Comparison of ENCODE assay signal across 40 cellular contexts in the genomic region with DNA sequence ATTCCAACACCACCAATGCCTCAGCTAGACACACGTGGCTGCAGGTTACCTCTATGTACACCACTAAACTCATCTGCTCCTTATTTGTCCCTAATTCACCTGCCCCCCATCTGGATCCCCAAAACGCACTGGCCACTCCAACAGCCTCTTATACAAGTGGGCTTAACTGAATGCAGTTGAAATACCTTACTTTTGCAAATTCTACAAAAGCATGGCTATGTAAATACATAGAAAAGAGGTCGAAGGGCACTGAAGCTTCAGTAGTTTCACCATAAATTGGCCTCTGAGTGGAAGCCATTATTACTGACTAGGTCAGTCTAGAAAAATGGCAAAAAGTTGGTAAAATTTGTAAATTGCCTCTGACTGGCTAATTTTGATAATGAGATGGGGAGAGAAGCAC. TPM values are rescaled to one million over a fixed set of nuclear protein-coding genes. Genes with fewer than 3 reads are reported as not detected.
"Had no signal": no experiment of that assay in that cellular context is flagged by ENCODE, and none has a peak within 500 bp of the region (broad histone marks: within the 10 kb centered on the region; RNA-seq: fewer than 3 reads in every experiment).

No MANE protein-coding gene starts in this region.

- H3K4me1 ChIP-seq: adrenal gland, ascending aorta, body of pancreas, breast epithelium had no signal

- H3K36me3 Mint-ChIP-seq: activated naive CD4-positive, alpha-beta T cell treated with anti-CD3 and anti-CD28 coated beads, Interleukin-2, amount 10 ng/mL, durations not matched to agents 7 days and 5 days; activated naive CD8-positive, alpha-beta T cell treated with anti-CD3 and anti-CD28 coated beads, Interleukin-2, amount 10 ng/mL, durations not matched to agents 7 days and 5 days; brain had no signal

- H3K9me3 Mint-ChIP-seq: activated naive CD4-positive, alpha-beta T cell treated with anti-CD3 and anti-CD28 coated beads for 36 hours; activated naive CD4-positive, alpha-beta T cell treated with anti-CD3 and anti-CD28 coated beads, Interleukin-2, amount 10 ng/mL, durations not matched to agents 7 days and 5 days; activated naive CD4-positive, alpha-beta T cell treated with anti-CD3 and anti-CD28 coated beads, Interleukin-2, amount 50 U/mL, for 24 hours; activated naive CD4-positive, alpha-beta T cell treated with anti-CD3 and anti-CD28 coated beads, Interleukin-2, amount 50 U/mL, for 72 hours; activated naive CD8-positive, alpha-beta T cell treated with anti-CD3 and anti-CD28 coated beads, Interleukin-2, amount 50 U/mL, for 24 hours; activated T-cell treated with anti-CD3 and anti-CD28 coated beads, Interleukin-2, amount 50 U/mL, for 24 hours; activated T-cell treated with anti-CD3 and anti-CD28 coated beads, Interleukin-2, amount 50 U/mL, for 4 hours; activated T-cell treated with anti-CD3 and anti-CD28 coated beads, Interleukin-2, amount 50 U/mL, for 72 hours; activated T-helper 1 cell treated with anti-CD3 and anti-CD28 coated beads, Interleukin-12 subunit alpha, Interleukin-12 subunit beta, Interleukin-2, Interleukin-4 antibody, amounts not matched to agents 30 ng/mL and 10 ng/mL and 1 ng/mL, durations not matched to agents 14 hours and 24 hours and 36 hours; activated T-helper 17 cell treated with anti-CD3 and anti-CD28 coated beads, Interleukin-2, amount 50 U/mL, for 72 hours; activated T-helper 2 cell treated with anti-CD3 and anti-CD28 coated beads, Interferon-gamma antibody, Interleukin-2, Interleukin-4, amounts not matched to agents 10 μg/mL and 5 μg/mL and 100 μg/mL, durations not matched to agents 14 hours and 24 hours and 36 hours; central memory CD8-positive, alpha-beta T cell had no signal

- H3K27ac Mint-ChIP-seq: activated naive CD4-positive, alpha-beta T cell treated with anti-CD3 and anti-CD28 coated beads for 36 hours; activated naive CD4-positive, alpha-beta T cell treated with anti-CD3 and anti-CD28 coated beads, Interleukin-2, amount 10 ng/mL, durations not matched to agents 7 days and 5 days; activated naive CD4-positive, alpha-beta T cell treated with anti-CD3 and anti-CD28 coated beads, Interleukin-2, amount 50 U/mL, for 24 hours; activated naive CD4-positive, alpha-beta T cell treated with anti-CD3 and anti-CD28 coated beads, Interleukin-2, amount 50 U/mL, for 72 hours; activated naive CD8-positive, alpha-beta T cell; activated naive CD8-positive, alpha-beta T cell treated with anti-CD3 and anti-CD28 coated beads for 36 hours; activated naive CD8-positive, alpha-beta T cell treated with anti-CD3 and anti-CD28 coated beads, Interleukin-2, amount 10 ng/mL, durations not matched to agents 7 days and 5 days; activated naive CD8-positive, alpha-beta T cell treated with anti-CD3 and anti-CD28 coated beads, Interleukin-2, amount 50 U/mL, for 24 hours; activated T-cell treated with anti-CD3 and anti-CD28 coated beads, Interleukin-2, amount 50 U/mL, for 24 hours; activated T-cell treated with anti-CD3 and anti-CD28 coated beads, Interleukin-2, amount 50 U/mL, for 72 hours; activated T-helper 1 cell treated with anti-CD3 and anti-CD28 coated beads, Interleukin-12 subunit alpha, Interleukin-12 subunit beta, Interleukin-2, Interleukin-4 antibody, amounts not matched to agents 30 ng/mL and 10 ng/mL and 1 ng/mL, durations not matched to agents 14 hours and 24 hours and 36 hours; activated T-helper 17 cell treated with anti-CD3 and anti-CD28 coated beads, Interleukin-2, amount 50 U/mL, for 72 hours; activated T-helper 2 cell treated with anti-CD3 and anti-CD28 coated beads, Interferon-gamma antibody, Interleukin-2, Interleukin-4, amounts not matched to agents 10 μg/mL and 5 μg/mL and 100 μg/mL, durations not matched to agents 14 hours and 24 hours and 36 hours; brain had no signal

- H3K27me3 ChIP-seq: adrenal gland, ascending aorta, body of pancreas, brain microvascular endothelial cell, breast epithelium, cardiac muscle cell had no signal

- DNase-seq: activated effector memory CD4-positive, alpha-beta T cell treated with anti-CD3 and anti-CD28 coated beads, Interleukin-2, amount 50 U/mL, for 16 hours; activated effector memory CD4-positive, alpha-beta T cell treated with Interleukin-2 at 50 U/mL for 16 hours; activated gamma-delta T cell; activated gamma-delta T cell treated with Interleukin-2 at 50 U/mL for 16 hours; activated naive CD4-positive, alpha-beta T cell; activated naive CD4-positive, alpha-beta T cell treated with anti-CD3 and anti-CD28 coated beads for 36 hours; activated naive CD4-positive, alpha-beta T cell treated with anti-CD3 and anti-CD28 coated beads, Interleukin-2, amount 10 ng/mL, durations not matched to agents 7 days and 5 days; activated naive CD4-positive, alpha-beta T cell treated with anti-CD3 and anti-CD28 coated beads, Interleukin-2, amount 50 U/mL, for 16 hours; activated naive CD4-positive, alpha-beta T cell treated with Interleukin-2 at 50 U/mL for 16 hours; activated naive CD8-positive, alpha-beta T cell treated with anti-CD3 and anti-CD28 coated beads for 36 hours; activated naive CD8-positive, alpha-beta T cell treated with anti-CD3 and anti-CD28 coated beads, Interleukin-2, amount 10 ng/mL, durations not matched to agents 7 days and 5 days; activated naive CD8-positive, alpha-beta T cell treated with anti-CD3 and anti-CD28 coated beads, Interleukin-2, amount 50 U/mL, for 24 hours; activated T-cell treated with anti-CD3 and anti-CD28 coated beads, Interleukin-2, amount 50 U/mL, for 1 hour; activated T-cell treated with anti-CD3 and anti-CD28 coated beads, Interleukin-2, amount 50 U/mL, for 24 hours; activated T-cell treated with anti-CD3 and anti-CD28 coated beads, Interleukin-2, amount 50 U/mL, for 4 hours; activated T-cell treated with anti-CD3 and anti-CD28 coated beads, Interleukin-2, amount 50 U/mL, for 48 hours; activated T-cell treated with anti-CD3 and anti-CD28 coated beads, Interleukin-2, amount 50 U/mL, for 72 hours; adrenal gland; amniotic stem cell; amygdala; anterior cingulate cortex; aorta; body of pancreas; brain microvascular endothelial cell; caudate nucleus; central memory CD4-positive, alpha-beta T cell; cerebellar nuclear complex had no signal

- H3K4me3 Mint-ChIP-seq: activated naive CD4-positive, alpha-beta T cell treated with anti-CD3 and anti-CD28 coated beads for 36 hours; activated naive CD4-positive, alpha-beta T cell treated with anti-CD3 and anti-CD28 coated beads, Interleukin-2, amount 10 ng/mL, durations not matched to agents 7 days and 5 days; activated naive CD4-positive, alpha-beta T cell treated with anti-CD3 and anti-CD28 coated beads, Interleukin-2, amount 50 U/mL, for 24 hours; activated naive CD8-positive, alpha-beta T cell; activated naive CD8-positive, alpha-beta T cell treated with anti-CD3 and anti-CD28 coated beads for 36 hours; activated naive CD8-positive, alpha-beta T cell treated with anti-CD3 and anti-CD28 coated beads, Interleukin-2, amount 10 ng/mL, durations not matched to agents 7 days and 5 days; activated naive CD8-positive, alpha-beta T cell treated with anti-CD3 and anti-CD28 coated beads, Interleukin-2, amount 50 U/mL, for 24 hours; activated T-cell treated with anti-CD3 and anti-CD28 coated beads, Interleukin-2, amount 50 U/mL, for 24 hours; activated T-cell treated with anti-CD3 and anti-CD28 coated beads, Interleukin-2, amount 50 U/mL, for 4 hours; activated T-cell treated with anti-CD3 and anti-CD28 coated beads, Interleukin-2, amount 50 U/mL, for 72 hours; activated T-helper 1 cell treated with anti-CD3 and anti-CD28 coated beads, Interleukin-12 subunit alpha, Interleukin-12 subunit beta, Interleukin-2, Interleukin-4 antibody, amounts not matched to agents 30 ng/mL and 10 ng/mL and 1 ng/mL, durations not matched to agents 14 hours and 24 hours and 36 hours; activated T-helper 17 cell treated with anti-CD3 and anti-CD28 coated beads, Interleukin-2, amount 50 U/mL, for 72 hours; brain; central memory CD8-positive, alpha-beta T cell had no signal

- FAIRE-seq: astrocyte, bronchial epithelial cell had no signal

- H3K4me1 Mint-ChIP-seq: activated T-helper 17 cell treated with anti-CD3 and anti-CD28 coated beads, Interleukin-2, amount 50 U/mL, for 72 hours; brain; central memory CD8-positive, alpha-beta T cell had no signal

- ATAC-seq: activated naive CD4-positive, alpha-beta T cell treated with anti-CD3 and anti-CD28 coated beads, Interleukin-2, amount 50 U/mL, for 72 hours; activated naive CD8-positive, alpha-beta T cell treated with anti-CD3 and anti-CD28 coated beads, Interleukin-2, amount 50 U/mL, for 24 hours; activated T-cell treated with anti-CD3 and anti-CD28 coated beads, Interleukin-2, amount 50 U/mL, for 4 hours; activated T-cell treated with anti-CD3 and anti-CD28 coated beads, Interleukin-2, amount 50 U/mL, for 72 hours; activated T-helper 17 cell treated with anti-CD3 and anti-CD28 coated beads, Interleukin-2, amount 50 U/mL, for 72 hours; body of pancreas had no signal

- H3K9me3 ChIP-seq: adrenal gland, ascending aorta, body of pancreas, breast epithelium had no signal

- H3K4me3 ChIP-seq: adrenal gland, ascending aorta, body of pancreas, breast epithelium, cardiac muscle cell had no signal

- H3K27ac ChIP-seq: adrenal gland, ascending aorta, body of pancreas, brain microvascular endothelial cell, breast epithelium, cardiac muscle cell had no signal

- H3K36me3 ChIP-seq: adrenal gland, ascending aorta, brain microvascular endothelial cell, breast epithelium, cardiac muscle cell had no signal

RNA-seq across cellular contexts. Expression of a gene that starts 11.1 kb away (rescaled TPM):
- total RNA-seq: activated naive CD4-positive, alpha-beta T cell treated with anti-CD3 and anti-CD28 coated beads for 36 hours; activated T-cell treated with anti-CD3 and anti-CD28 coated beads, Interleukin-2, amount 50 U/mL, for 4 hours; activated T-helper 1 cell treated with anti-CD3 and anti-CD28 coated beads, Interleukin-12 subunit alpha, Interleukin-12 subunit beta, Interleukin-2, Interleukin-4 antibody, amounts not matched to agents 30 ng/mL and 10 ng/mL and 1 ng/mL, durations not matched to agents 14 hours and 24 hours and 36 hours had no signal
